In the genomic region with DNA sequence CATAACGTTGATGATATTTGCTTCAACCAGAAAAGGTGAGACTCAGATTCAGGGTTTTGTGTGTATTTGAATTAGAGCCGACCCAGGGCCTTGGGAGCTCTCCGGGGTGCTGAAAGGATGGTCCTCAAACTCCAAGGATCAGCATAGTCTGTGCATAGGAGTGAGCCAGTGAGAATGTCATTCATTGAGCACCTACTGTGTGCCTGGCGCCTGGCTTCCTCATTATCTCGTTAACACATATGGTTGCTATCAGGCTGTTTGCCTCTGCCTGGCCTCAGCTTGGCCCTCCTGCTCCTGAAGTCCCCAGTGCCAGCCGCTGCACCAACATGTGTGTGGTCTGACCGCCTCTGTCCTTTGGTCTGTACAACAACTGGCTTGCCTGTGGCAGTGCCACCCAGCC, we compare ENCODE assay signal across 9 cellular contexts.
DNase-seq lines count a peak whose midpoint lies in the region; ATAC-seq and TF ChIP-seq lines count a peak whose summit lies in the region.
"Had no signal": no experiment of that assay in that cellular context is flagged by ENCODE, and none has a peak within 500 bp of the region (broad histone marks: within the 10 kb centered on the region; RNA-seq: fewer than 3 reads in every experiment).

No MANE protein-coding gene starts in this region.

- H3K27ac ChIP-seq in brain microvascular endothelial cell, result no peak overlapping the region

- in situ Hi-C loops in brain microvascular endothelial cell (cut with HindIII; ENCODE audit: low pct_ligation_motif_present, low sequenced_read_pairs), result no loop called here

- DNase-seq in GM10266 (ENCODE audit: extremely low spot score) (peak; percentile 69), Kasumi-1 (lab: John Stamatoyannopoulos, UW) (peak; percentile 4 to 24), brain microvascular endothelial cell (peak; percentile 14), midbrain (lab: John Stamatoyannopoulos, UW) (peak; percentile 36), amniotic stem cell (lab: John Stamatoyannopoulos, UW) (no peak), medulla oblongata (ENCODE audit: extremely low spot score) (no peak)
- DNase-seq: SHP77 had no signal

- H3K4me3 ChIP-seq in brain microvascular endothelial cell (ENCODE audit: low read depth, low read length), result no peak overlapping the region

- TF ChIP-seq CTCF in GM10266 (IDR thresholded peaks at IDR 0.05; ENCODE audit: control insufficient read depth, insufficient read depth, low read depth, missing control alignments) (no peak), brain microvascular endothelial cell (IDR thresholded peaks at IDR 0.05; ENCODE audit: low read depth, low read length, missing control alignments) (no peak)

- ATAC-seq in HG03045 (IDR thresholded peaks at IDR 0.05; ENCODE audit: unreplicated experiment) (no peak), HG03196 (IDR thresholded peaks at IDR 0.05; ENCODE audit: unreplicated experiment) (no peak)

- no peaks in the 10 kb centered on the region for H3K36me3 ChIP-seq in brain microvascular endothelial cell (replicated peaks)

- peaks cover 6% of the 10 kb centered on the region for H3K27me3 ChIP-seq in brain microvascular endothelial cell (replicated peaks)

Comparison
In these comparisons a context has a peak if more than half of its experiments do, and no peak if none do; other contexts are left out.
1. DNase-seq: peak in GM10266 (single experiment), Kasumi-1 (2 of 2), brain microvascular endothelial cell (single experiment) and midbrain (single experiment); none in amniotic stem cell (single experiment) and medulla oblongata (single experiment).